Comparison of ENCODE assay signal across 8 cellular contexts in genomic region chr2:238202326-238203103, GRCh38. TPM values are rescaled to one million over a fixed set of nuclear protein-coding genes. Genes with fewer than 3 reads are reported as not detected.
A peak's percentile ranks its signal among the peaks of the same experiment; 100 is the strongest.
DNase-seq lines count a peak whose midpoint lies in the region; ATAC-seq and TF ChIP-seq lines count a peak whose summit lies in the region.

No MANE protein-coding gene starts in this region.

- ATAC-seq in GM21723 (IDR thresholded peaks at IDR 0.05; ENCODE audit: unreplicated experiment) (peak; percentile 12), T-helper 17 cell (no peak), GM18858 (IDR thresholded peaks at IDR 0.05; ENCODE audit: unreplicated experiment) (no peak), HG02588 (IDR thresholded peaks at IDR 0.05; ENCODE audit: unreplicated experiment) (no peak)

- peak overlapping the region; percentile 70 for H3K27ac Mint-ChIP-seq in T-helper 17 cell

- H3K36me3 ChIP-seq in neuron (ENCODE audit: insufficient read depth, low read length) = no peaks in the 10 kb centered on the region

- no peaks in the 10 kb centered on the region for H3K36me3 Mint-ChIP-seq in T-helper 17 cell (ENCODE audit: low read depth)

- peak overlapping the region; percentile 70 for H3K27ac ChIP-seq in epithelial cell of prostate

- DNase-seq in AG10803 (ENCODE audit: low read depth) = peak; percentile 26
- no peak for DNase-seq in T-helper 17 cell
- no peak for DNase-seq in epithelial cell of prostate (ENCODE audit: low read depth, low spot score)
- no peak for DNase-seq in NCI-H2171 treated with DMSO at 0.1 percent for 48 hours (lab: John Stamatoyannopoulos, UW)

- H3K27me3 Mint-ChIP-seq in T-helper 17 cell = no peaks in the 10 kb centered on the region

- H2AFZ ChIP-seq in neuron (ENCODE audit: low read depth, low read length) = peak overlapping the region; percentile 48

- peaks cover 12% of the 10 kb centered on the region for H3K27me3 ChIP-seq in neuron (ENCODE audit: insufficient read depth, low read length)

- H3K9me3 ChIP-seq in T-helper 17 cell (ENCODE audit: control insufficient read depth, low read length, poor library complexity, severe bottlenecking) (no peaks in the 10 kb centered on the region), neuron (ENCODE audit: low read length) (peaks cover 4% of the 10 kb centered on the region)

- H3K4me1 ChIP-seq in neuron (ENCODE audit: insufficient read depth, low read length) = peaks cover 11% of the 10 kb centered on the region

- peak overlapping the region; percentile 81 for H3K4me3 ChIP-seq in AG10803 (ENCODE audit: low read length)
- H3K4me3 ChIP-seq in neuron (ENCODE audit: low read length) = peak overlapping the region; percentile 86

- peaks cover 24% of the 10 kb centered on the region for H3K4me1 Mint-ChIP-seq in T-helper 17 cell

- TF ChIP-seq CTCF in AG10803 (conservative IDR thresholded peaks at IDR 0.05; ENCODE audit: low read length) = no peak

- H3K4me3 Mint-ChIP-seq in T-helper 17 cell = peak overlapping the region; percentile 87

RNA-seq across cellular contexts. Expression of gene ILKAP, which starts 1.0 kb away (rescaled TPM):
- total RNA-seq in T-helper 17 cell = 100 to 1,000 TPM; 114 to 123 TPM

RNA-seq across cellular contexts. Expression of gene HES6, which starts 37.3 kb away (rescaled TPM):
- 1 to 10 TPM in 1 of 2 donors, under 1 TPM in 1; 0.47 to 1.3 TPM for total RNA-seq in T-helper 17 cell

RNA-seq across cellular contexts. Expression of gene ERFE, which starts 43.7 kb away (rescaled TPM):
- not detected for total RNA-seq in T-helper 17 cell
